In genomic region chr3:50582083-50582482, GRCh38 we compare ENCODE assay signal across 24 cellular contexts. TPM values are rescaled to one million over a fixed set of nuclear protein-coding genes. Genes with fewer than 3 reads are reported as not detected.
DNase-seq lines count a peak whose midpoint lies in the region; ATAC-seq and TF ChIP-seq lines count a peak whose summit lies in the region.
"Had no signal": no experiment of that assay in that cellular context is flagged by ENCODE, and none has a peak within 500 bp of the region (broad histone marks: within the 10 kb centered on the region; RNA-seq: fewer than 3 reads in every experiment).

No MANE protein-coding gene starts in this region.

- no peaks in the 10 kb centered on the region for H3K36me3 ChIP-seq in transverse colon
- H3K36me3 ChIP-seq: neural progenitor cell had no signal

- CTCF ChIA-PET in activated CD4-positive, alpha-beta memory T cell treated with anti-CD3 and anti-CD28 coated beads for 36 hours (lab: Charles Lee): interaction anchor here (1.9 to 2.4 kb wide), 2 partner anchors 12 to 33 kb away, joined by 13 to 16 read pairs; partner anchors contain the start of gene HEMK1
- CTCF ChIA-PET in activated CD4-positive, alpha-beta memory T cell treated with anti-CD3 and anti-CD28 coated beads, Interleukin-2, amount 10 ng/mL, durations not matched to agents 7 days and 5 days (lab: Charles Lee): interaction anchor here (18.5 kb wide), 1 partner anchor 28 kb away, joined by 854 read pairs; the partner anchor contains the start of genes CISH and MAPKAPK3
- CTCF ChIA-PET in activated CD8-positive, alpha-beta T cell treated with anti-CD3 and anti-CD28 coated beads for 36 hours (lab: Charles Lee): interaction anchor here (2.0 kb wide), 1 partner anchor 9 kb away, joined by 7 read pairs; no protein-coding TSS in a partner anchor

- H3K27ac Mint-ChIP-seq in activated CD4-positive, alpha-beta memory T cell treated with anti-CD3 and anti-CD28 coated beads for 36 hours: peak overlapping the region; percentile 56
- no peak overlapping the region for H3K27ac Mint-ChIP-seq in activated CD4-positive, alpha-beta memory T cell treated with anti-CD3 and anti-CD28 coated beads, Interleukin-2, amount 10 ng/mL, durations not matched to agents 7 days and 5 days
- H3K27ac Mint-ChIP-seq in activated CD8-positive, alpha-beta T cell treated with anti-CD3 and anti-CD28 coated beads for 36 hours: peak overlapping the region; percentile 100
- H3K27ac Mint-ChIP-seq in stimulated activated memory B cell treated with anti-CD40 and anti-IgM and Interleukin-4, amounts not matched to agents 10 μg/mL and 1 μg/mL and 100 μg/mL, for 72 hours: peak overlapping the region; percentile 98
- H3K27ac Mint-ChIP-seq: activated T-cell treated with anti-CD3 and anti-CD28 coated beads, Interleukin-2, amount 50 U/mL, for 72 hours; neural progenitor cell; type B pancreatic cell had no signal

- no peak for DNase-seq in activated CD4-positive, alpha-beta memory T cell treated with anti-CD3 and anti-CD28 coated beads for 36 hours
- no peak for DNase-seq in activated CD4-positive, alpha-beta memory T cell treated with anti-CD3 and anti-CD28 coated beads, Interleukin-2, amount 10 ng/mL, durations not matched to agents 7 days and 5 days
- DNase-seq in activated CD8-positive, alpha-beta T cell treated with anti-CD3 and anti-CD28 coated beads for 36 hours: no peak
- DNase-seq in left ventricle myocardium superior: peak; percentile 46
- no peak for DNase-seq in transverse colon
- no peak for DNase-seq in NCI-H1417 (lab: John Stamatoyannopoulos, UW)
- DNase-seq in cerebellum (ENCODE audit: low spot score): no peak
- DNase-seq: activated T-cell treated with anti-CD3 and anti-CD28 coated beads, Interleukin-2, amount 50 U/mL, for 72 hours; Caco-2; glutamatergic neuron; left colon; MM.1S; NCI-H1436; NCI-H524 treated with DMSO at 0.1 percent for 48 hours; stimulated activated CD4-positive, alpha-beta T cell treated with anti-CD3 and anti-CD28 coated beads, Interleukin-2, amount 100 ng/mL, for 24 hours; stimulated activated naive CD8-positive, alpha-beta T cell treated with anti-CD3 and anti-CD28 coated beads, Interleukin-15, Interleukin-2, amounts not matched to agents 100 U/mL and 50 U/mL, for 24 hours had no signal

- H3K9me3 ChIP-seq in transverse colon: no peaks in the 10 kb centered on the region
- H3K9me3 ChIP-seq: A549, Caco-2 had no signal

- TF ChIP-seq POLR2A in transverse colon (IDR thresholded peaks at IDR 0.05): no peak

- no peak for TF ChIP-seq EP300 in transverse colon (IDR thresholded peaks at IDR 0.05; ENCODE audit: low read depth)

- no peak overlapping the region for H3K4me3 ChIP-seq in transverse colon
- H3K4me3 ChIP-seq: A549, coronary artery, K562, neural progenitor cell, SK-N-MC, skin epidermis had no signal

- no peak overlapping the region for H3K4me3 Mint-ChIP-seq in activated CD4-positive, alpha-beta memory T cell treated with anti-CD3 and anti-CD28 coated beads for 36 hours
- no peak overlapping the region for H3K4me3 Mint-ChIP-seq in activated CD4-positive, alpha-beta memory T cell treated with anti-CD3 and anti-CD28 coated beads, Interleukin-2, amount 10 ng/mL, durations not matched to agents 7 days and 5 days
- H3K4me3 Mint-ChIP-seq in activated CD8-positive, alpha-beta T cell treated with anti-CD3 and anti-CD28 coated beads for 36 hours: no peak overlapping the region
- no peak overlapping the region for H3K4me3 Mint-ChIP-seq in stimulated activated memory B cell treated with anti-CD40 and anti-IgM and Interleukin-4, amounts not matched to agents 10 μg/mL and 1 μg/mL and 100 μg/mL, for 72 hours
- H3K4me3 Mint-ChIP-seq: activated T-cell treated with anti-CD3 and anti-CD28 coated beads, Interleukin-2, amount 50 U/mL, for 72 hours; neural progenitor cell; type B pancreatic cell had no signal

- peaks cover 66% of the 10 kb centered on the region for H3K4me1 Mint-ChIP-seq in activated CD4-positive, alpha-beta memory T cell treated with anti-CD3 and anti-CD28 coated beads for 36 hours (ENCODE audit: low read depth)
- H3K4me1 Mint-ChIP-seq in activated CD4-positive, alpha-beta memory T cell treated with anti-CD3 and anti-CD28 coated beads, Interleukin-2, amount 10 ng/mL, durations not matched to agents 7 days and 5 days: peaks cover 42% of the 10 kb centered on the region
- peaks cover 71% of the 10 kb centered on the region for H3K4me1 Mint-ChIP-seq in activated CD8-positive, alpha-beta T cell treated with anti-CD3 and anti-CD28 coated beads for 36 hours (ENCODE audit: low read depth)
- peaks cover 16% of the 10 kb centered on the region for H3K4me1 Mint-ChIP-seq in stimulated activated memory B cell treated with anti-CD40 and anti-IgM and Interleukin-4, amounts not matched to agents 10 μg/mL and 1 μg/mL and 100 μg/mL, for 72 hours
- H3K4me1 Mint-ChIP-seq: neural progenitor cell had no signal

- no peaks in the 10 kb centered on the region for H3K27me3 Mint-ChIP-seq in activated CD4-positive, alpha-beta memory T cell treated with anti-CD3 and anti-CD28 coated beads for 36 hours
- no peaks in the 10 kb centered on the region for H3K27me3 Mint-ChIP-seq in activated CD4-positive, alpha-beta memory T cell treated with anti-CD3 and anti-CD28 coated beads, Interleukin-2, amount 10 ng/mL, durations not matched to agents 7 days and 5 days
- no peaks in the 10 kb centered on the region for H3K27me3 Mint-ChIP-seq in activated CD8-positive, alpha-beta T cell treated with anti-CD3 and anti-CD28 coated beads for 36 hours
- H3K27me3 Mint-ChIP-seq in stimulated activated memory B cell treated with anti-CD40 and anti-IgM and Interleukin-4, amounts not matched to agents 10 μg/mL and 1 μg/mL and 100 μg/mL, for 72 hours: no peaks in the 10 kb centered on the region
- H3K27me3 Mint-ChIP-seq: type B pancreatic cell had no signal

- 80% methylated on average over 9 of the region's 9 CpGs; no CpG with 5 or more reads in 1 of the 2 donors for WGBS in transverse colon (ENCODE audit: low coverage in 1 of 2), 2 donors

- in situ Hi-C loops in transverse colon (cut with MboI; ENCODE audit: low pct_ligation_motif_present in 1 of 4, low pct_unique_long_range_greater_than_20kb in 1 of 4, low sequenced_read_pairs in 3 of 4): no loop called here

- H3K27ac ChIP-seq in transverse colon: no peak overlapping the region
- H3K27ac ChIP-seq: A549, neural progenitor cell, SK-N-MC had no signal

- ATAC-seq in activated CD8-positive, alpha-beta T cell treated with anti-CD3 and anti-CD28 coated beads for 36 hours: no peak
- ATAC-seq in left ventricle myocardium superior: peak; percentile 14
- no peak for ATAC-seq in stimulated activated memory B cell treated with anti-CD40 and anti-IgM and Interleukin-4, amounts not matched to agents 10 μg/mL and 1 μg/mL and 100 μg/mL, for 72 hours
- ATAC-seq: A549; activated T-cell treated with anti-CD3 and anti-CD28 coated beads, Interleukin-2, amount 50 U/mL, for 72 hours; K562; left colon; stimulated activated naive CD8-positive, alpha-beta T cell treated with anti-CD3 and anti-CD28 coated beads, Interleukin-15, Interleukin-2, amounts not matched to agents 100 U/mL and 50 U/mL, for 24 hours had no signal

- intact Hi-C loops in activated CD4-positive, alpha-beta memory T cell treated with anti-CD3 and anti-CD28 coated beads for 36 hours (cut with micrococcal nuclease): no loop called here
- intact Hi-C loops in activated CD8-positive, alpha-beta T cell treated with anti-CD3 and anti-CD28 coated beads for 36 hours (cut with micrococcal nuclease): no loop called here
- intact Hi-C loops in left ventricle myocardium superior (cut with micrococcal nuclease): no loop called here
- intact Hi-C loops in transverse colon (cut with DNase I; ENCODE audit: low total_unique reads): no loop called here

- H3K27me3 ChIP-seq in transverse colon: no peaks in the 10 kb centered on the region
- H3K27me3 ChIP-seq: neural progenitor cell had no signal

- POLR2A ChIA-PET in activated CD4-positive, alpha-beta memory T cell treated with anti-CD3 and anti-CD28 coated beads for 36 hours (lab: Charles Lee): no interaction called here
- POLR2A ChIA-PET in activated CD4-positive, alpha-beta memory T cell treated with anti-CD3 and anti-CD28 coated beads, Interleukin-2, amount 10 ng/mL, durations not matched to agents 7 days and 5 days (lab: Charles Lee): interaction anchor here (3.1 to 37.3 kb wide), 3 partner anchors 8 to 31 kb away, joined by 23 to 4963 read pairs (median 877); partner anchors contain the start of genes CISH, HEMK1 and MAPKAPK3
- POLR2A ChIA-PET in activated CD8-positive, alpha-beta T cell treated with anti-CD3 and anti-CD28 coated beads for 36 hours (lab: Charles Lee): interaction anchor here (3.9 to 18.9 kb wide), 3 partner anchors 8 to 27 kb away, joined by 61 to 2276 read pairs (median 853); partner anchors contain the start of genes C3orf18, CISH, HEMK1 and MAPKAPK3

- no peak for TF ChIP-seq CTCF in activated CD8-positive, alpha-beta T cell treated with anti-CD3 and anti-CD28 coated beads for 36 hours (IDR thresholded peaks at IDR 0.05)
- no peak for TF ChIP-seq CTCF in transverse colon (IDR thresholded peaks at IDR 0.05)

- peaks cover 67% of the 10 kb centered on the region for H3K36me3 Mint-ChIP-seq in activated CD4-positive, alpha-beta memory T cell treated with anti-CD3 and anti-CD28 coated beads for 36 hours
- peaks cover 67% of the 10 kb centered on the region for H3K36me3 Mint-ChIP-seq in activated CD4-positive, alpha-beta memory T cell treated with anti-CD3 and anti-CD28 coated beads, Interleukin-2, amount 10 ng/mL, durations not matched to agents 7 days and 5 days (ENCODE audit: low read depth)
- H3K36me3 Mint-ChIP-seq in activated CD8-positive, alpha-beta T cell treated with anti-CD3 and anti-CD28 coated beads for 36 hours (ENCODE audit: low read depth): peaks cover 85% of the 10 kb centered on the region
- H3K36me3 Mint-ChIP-seq in stimulated activated memory B cell treated with anti-CD40 and anti-IgM and Interleukin-4, amounts not matched to agents 10 μg/mL and 1 μg/mL and 100 μg/mL, for 72 hours: peaks cover 32% of the 10 kb centered on the region
- H3K36me3 Mint-ChIP-seq: type B pancreatic cell had no signal

- H3K4me1 ChIP-seq in transverse colon: no peaks in the 10 kb centered on the region
- H3K4me1 ChIP-seq: A549, neural progenitor cell had no signal

- H3K9me3 Mint-ChIP-seq in activated CD4-positive, alpha-beta memory T cell treated with anti-CD3 and anti-CD28 coated beads for 36 hours: no peaks in the 10 kb centered on the region
- no peaks in the 10 kb centered on the region for H3K9me3 Mint-ChIP-seq in activated CD4-positive, alpha-beta memory T cell treated with anti-CD3 and anti-CD28 coated beads, Interleukin-2, amount 10 ng/mL, durations not matched to agents 7 days and 5 days
- no peaks in the 10 kb centered on the region for H3K9me3 Mint-ChIP-seq in activated CD8-positive, alpha-beta T cell treated with anti-CD3 and anti-CD28 coated beads for 36 hours
- H3K9me3 Mint-ChIP-seq in stimulated activated memory B cell treated with anti-CD40 and anti-IgM and Interleukin-4, amounts not matched to agents 10 μg/mL and 1 μg/mL and 100 μg/mL, for 72 hours: no peaks in the 10 kb centered on the region
- H3K9me3 Mint-ChIP-seq: activated T-cell treated with anti-CD3 and anti-CD28 coated beads, Interleukin-2, amount 50 U/mL, for 72 hours; neural progenitor cell; type B pancreatic cell had no signal

RNA-seq across cellular contexts. Expression of gene HEMK1, which starts 12.8 kb away (rescaled TPM):
- 10 to 100 TPM; 78.7 to 82.6 TPM for total RNA-seq in activated CD4-positive, alpha-beta memory T cell treated with anti-CD3 and anti-CD28 coated beads for 36 hours
- 10 to 100 TPM; 49.6 to 50.1 TPM for total RNA-seq in activated CD4-positive, alpha-beta memory T cell treated with anti-CD3 and anti-CD28 coated beads, Interleukin-2, amount 10 ng/mL, durations not matched to agents 7 days and 5 days
- 100 to 1,000 TPM in 1 of 2 experiments, 10 to 100 TPM in 1; 97.1 to 101 TPM for total RNA-seq in activated CD8-positive, alpha-beta T cell treated with anti-CD3 and anti-CD28 coated beads for 36 hours
- total RNA-seq in left ventricle myocardium superior (15.3 TPM), transverse colon (10 to 100 TPM in 1 of 4 donors, 1 to 10 TPM in 3; 7.3 to 11.6 (median 7.9) TPM), cerebellum (9.0 TPM)

RNA-seq across cellular contexts. Expression of gene C3orf18, which starts 14.5 kb away (rescaled TPM):
- 10 to 100 TPM; 16.7 to 17.0 TPM for total RNA-seq in activated CD4-positive, alpha-beta memory T cell treated with anti-CD3 and anti-CD28 coated beads for 36 hours
- total RNA-seq in activated CD4-positive, alpha-beta memory T cell treated with anti-CD3 and anti-CD28 coated beads, Interleukin-2, amount 10 ng/mL, durations not matched to agents 7 days and 5 days: 10 to 100 TPM; 14.6 to 17.5 TPM
- 10 to 100 TPM; 37.9 to 41.3 TPM for total RNA-seq in activated CD8-positive, alpha-beta T cell treated with anti-CD3 and anti-CD28 coated beads for 36 hours
- total RNA-seq in left ventricle myocardium superior (51.0 TPM), transverse colon (10 to 100 TPM in 1 of 4 donors, 1 to 10 TPM in 3; 1.9 to 10.2 (median 4.3) TPM), cerebellum (15.8 TPM)

RNA-seq across cellular contexts. Expression of gene CISH, which starts 29.5 kb away (rescaled TPM):
- 100 to 1,000 TPM; 319 TPM for total RNA-seq in activated CD4-positive, alpha-beta memory T cell treated with anti-CD3 and anti-CD28 coated beads for 36 hours
- total RNA-seq in activated CD4-positive, alpha-beta memory T cell treated with anti-CD3 and anti-CD28 coated beads, Interleukin-2, amount 10 ng/mL, durations not matched to agents 7 days and 5 days: 100 to 1,000 TPM; 328 to 335 TPM
- 100 to 1,000 TPM; 307 to 308 TPM for total RNA-seq in activated CD8-positive, alpha-beta T cell treated with anti-CD3 and anti-CD28 coated beads for 36 hours
- total RNA-seq in left ventricle myocardium superior (10.2 TPM), transverse colon (10 to 100 TPM in 2 of 4 donors, 1 to 10 TPM in 2; 3.0 to 15.9 (median 9.2) TPM), cerebellum (1.4 TPM)

RNA-seq across cellular contexts. Expression of gene MAPKAPK3, which starts 34.9 kb away (rescaled TPM):
- 100 to 1,000 TPM; 186 to 187 TPM for total RNA-seq in activated CD4-positive, alpha-beta memory T cell treated with anti-CD3 and anti-CD28 coated beads for 36 hours
- 100 to 1,000 TPM; 146 to 157 TPM for total RNA-seq in activated CD4-positive, alpha-beta memory T cell treated with anti-CD3 and anti-CD28 coated beads, Interleukin-2, amount 10 ng/mL, durations not matched to agents 7 days and 5 days
- total RNA-seq in activated CD8-positive, alpha-beta T cell treated with anti-CD3 and anti-CD28 coated beads for 36 hours: 100 to 1,000 TPM; 204 to 205 TPM
- total RNA-seq in left ventricle myocardium superior (473 TPM), transverse colon (10 to 100 TPM; 21.3 to 37.8 (median 26.9) TPM), cerebellum (12.2 TPM)

Comparison
In these comparisons a context has a peak if more than half of its experiments do, and no peak if none do; other contexts are left out.
1. RNA of gene CISH, which starts 29.5 kb away (total RNA-seq): 328 to 335 TPM in activated CD4-positive, alpha-beta memory T cell treated with anti-CD3 and anti-CD28 coated beads, Interleukin-2, amount 10 ng/mL, durations not matched to agents 7 days and 5 days, 319 TPM in activated CD4-positive, alpha-beta memory T cell treated with anti-CD3 and anti-CD28 coated beads for 36 hours and 307 to 308 TPM in activated CD8-positive, alpha-beta T cell treated with anti-CD3 and anti-CD28 coated beads for 36 hours; 3.0 to 15.9 TPM in transverse colon, 10.2 TPM in left ventricle myocardium superior (single experiment) and 1.4 TPM in cerebellum (single experiment); every median in the first group is over 10 times any median in the second.